ENCODE assay signal across 25 cellular contexts in genomic region chr17:21843951-21844590, GRCh38.
"Had no signal": no experiment of that assay in that cellular context is flagged by ENCODE, and none has a peak within 500 bp of the region (broad histone marks: within the 10 kb centered on the region; RNA-seq: fewer than 3 reads in every experiment).

No MANE protein-coding gene starts in this region.

- DNase-seq: activated CD4-positive, alpha-beta T cell treated with anti-CD3 and anti-CD28 coated beads for 36 hours; activated CD8-positive, alpha-beta memory T cell treated with anti-CD3 and anti-CD28 coated beads, Interleukin-2, amount 50 U/mL, for 48 hours; activated CD8-positive, alpha-beta T cell treated with anti-CD3 and anti-CD28 coated beads, Interleukin-2, amount 10 ng/mL, durations not matched to agents 7 days and 5 days; activated effector memory CD4-positive, alpha-beta T cell treated with Interleukin-2 at 50 U/mL for 16 hours; activated naive CD4-positive, alpha-beta T cell treated with Interleukin-2 at 50 U/mL for 16 hours; activated T-cell treated with anti-CD3 and anti-CD28 coated beads, Interleukin-2, amount 50 U/mL, for 1 hour; cerebellar nuclear complex; IMR-90; KG1; NCI-H1092; NCI-H1417; NCI-H2029; NCI-H2107; NCI-H2171 treated with DMSO at 0.1 percent for 48 hours; NCI-H226; NCI-H526; NCI-H774; OCI-M1; RPMI8226; SJCRH30; SK-N-SH; WERI-Rb-1 had no signal

- H3K4me1 Mint-ChIP-seq: activated CD4-positive, alpha-beta T cell treated with anti-CD3 and anti-CD28 coated beads for 36 hours had no signal

- H3K27me3 ChIP-seq: SJCRH30 had no signal

- H3K4me3 ChIP-seq: SJCRH30 had no signal

- H3K27ac ChIP-seq: SJCRH30, WERI-Rb-1 had no signal

- H3K4me3 Mint-ChIP-seq: activated CD4-positive, alpha-beta T cell treated with anti-CD3 and anti-CD28 coated beads for 36 hours; activated CD8-positive, alpha-beta T cell treated with anti-CD3 and anti-CD28 coated beads, Interleukin-2, amount 10 ng/mL, durations not matched to agents 7 days and 5 days; activated naive CD8-positive, alpha-beta T cell had no signal

- H3K27ac Mint-ChIP-seq: activated CD4-positive, alpha-beta T cell treated with anti-CD3 and anti-CD28 coated beads for 36 hours; activated CD8-positive, alpha-beta T cell treated with anti-CD3 and anti-CD28 coated beads, Interleukin-2, amount 10 ng/mL, durations not matched to agents 7 days and 5 days; activated naive CD8-positive, alpha-beta T cell had no signal

- ATAC-seq: activated CD4-positive, alpha-beta T cell treated with anti-CD3 and anti-CD28 coated beads for 36 hours; activated CD8-positive, alpha-beta T cell treated with anti-CD3 and anti-CD28 coated beads, Interleukin-2, amount 10 ng/mL, durations not matched to agents 7 days and 5 days; Panc1; Right ventricle myocardium inferior had no signal

- H3K9me3 ChIP-seq: SK-N-SH had no signal

- H3K4me1 ChIP-seq: SJCRH30 had no signal

- H3K36me3 ChIP-seq: SJCRH30, WERI-Rb-1 had no signal
